In genomic region chr3:56124546-56124945, GRCh38 we compare ENCODE assay signal across 26 cellular contexts.
"Had no signal": no experiment of that assay in that cellular context is flagged by ENCODE, and none has a peak within 500 bp of the region (broad histone marks: within the 10 kb centered on the region; RNA-seq: fewer than 3 reads in every experiment).

No MANE protein-coding gene starts in this region.

- H3K4me3 ChIP-seq: ascending aorta, cardiac muscle cell, colonic mucosa, esophagus squamous epithelium, left ventricle myocardium inferior, ovary, suprapubic skin, tibial artery had no signal

- DNase-seq: activated CD4-positive, alpha-beta memory T cell treated with anti-CD3 and anti-CD28 coated beads, Interleukin-2, amount 10 ng/mL, durations not matched to agents 7 days and 5 days; activated CD4-positive, alpha-beta T cell treated with anti-CD3 and anti-CD28 coated beads, Interleukin-2, amount 10 ng/mL, durations not matched to agents 7 days and 5 days; activated CD4-positive, CD25-positive, alpha-beta regulatory T cell treated with anti-CD3 and anti-CD28 coated beads, Interleukin-2, amount 50 U/mL, for 72 hours; activated CD8-positive, alpha-beta memory T cell treated with anti-CD3 and anti-CD28 coated beads, Interleukin-2, amount 50 U/mL, for 48 hours; activated gamma-delta T cell; activated naive CD4-positive, alpha-beta T cell treated with anti-CD3 and anti-CD28 coated beads, Interleukin-2, amount 10 ng/mL, durations not matched to agents 7 days and 5 days; activated naive CD8-positive, alpha-beta T cell treated with anti-CD3 and anti-CD28 coated beads, Interleukin-2, amount 10 ng/mL, durations not matched to agents 7 days and 5 days; activated T-cell treated with anti-CD3 and anti-CD28 coated beads, Interleukin-2, amount 50 U/mL, for 24 hours; cerebellar nuclear complex; colonic mucosa; effector CD8-positive, alpha-beta T cell; esophagus squamous epithelium; foreskin melanocyte; midbrain; natural killer cell; ovary; stimulated activated CD4-positive, alpha-beta T cell treated with anti-CD3 and anti-CD28 coated beads, Interleukin-15, amount 100 ng/mL, for 24 hours; stimulated activated CD4-positive, alpha-beta T cell treated with anti-CD3 and anti-CD28 coated beads, Interleukin-2, amount 100 ng/mL, for 24 hours; stimulated activated naive CD4-positive, alpha-beta T cell; tibial artery had no signal

- H3K4me1 ChIP-seq: ascending aorta, colonic mucosa, left ventricle myocardium inferior, suprapubic skin had no signal

- ATAC-seq: natural killer cell had no signal

- H3K27ac ChIP-seq: ascending aorta, cardiac muscle cell, colonic mucosa, epithelial cell of prostate, esophagus squamous epithelium, neutrophil, ovary, suprapubic skin, tibial artery had no signal

- H3K36me3 ChIP-seq: ascending aorta, cardiac muscle cell, colonic mucosa, esophagus squamous epithelium, left ventricle myocardium inferior, neutrophil, ovary, suprapubic skin, tibial artery had no signal

- H3K9me3 ChIP-seq: ascending aorta, colonic mucosa, esophagus squamous epithelium, neutrophil, ovary, suprapubic skin, tibial artery had no signal

- H3K27me3 ChIP-seq: ascending aorta, cardiac muscle cell, colonic mucosa, ovary, suprapubic skin, tibial artery had no signal
